2 cellular contexts compared by ENCODE assay signal in the genomic region with DNA sequence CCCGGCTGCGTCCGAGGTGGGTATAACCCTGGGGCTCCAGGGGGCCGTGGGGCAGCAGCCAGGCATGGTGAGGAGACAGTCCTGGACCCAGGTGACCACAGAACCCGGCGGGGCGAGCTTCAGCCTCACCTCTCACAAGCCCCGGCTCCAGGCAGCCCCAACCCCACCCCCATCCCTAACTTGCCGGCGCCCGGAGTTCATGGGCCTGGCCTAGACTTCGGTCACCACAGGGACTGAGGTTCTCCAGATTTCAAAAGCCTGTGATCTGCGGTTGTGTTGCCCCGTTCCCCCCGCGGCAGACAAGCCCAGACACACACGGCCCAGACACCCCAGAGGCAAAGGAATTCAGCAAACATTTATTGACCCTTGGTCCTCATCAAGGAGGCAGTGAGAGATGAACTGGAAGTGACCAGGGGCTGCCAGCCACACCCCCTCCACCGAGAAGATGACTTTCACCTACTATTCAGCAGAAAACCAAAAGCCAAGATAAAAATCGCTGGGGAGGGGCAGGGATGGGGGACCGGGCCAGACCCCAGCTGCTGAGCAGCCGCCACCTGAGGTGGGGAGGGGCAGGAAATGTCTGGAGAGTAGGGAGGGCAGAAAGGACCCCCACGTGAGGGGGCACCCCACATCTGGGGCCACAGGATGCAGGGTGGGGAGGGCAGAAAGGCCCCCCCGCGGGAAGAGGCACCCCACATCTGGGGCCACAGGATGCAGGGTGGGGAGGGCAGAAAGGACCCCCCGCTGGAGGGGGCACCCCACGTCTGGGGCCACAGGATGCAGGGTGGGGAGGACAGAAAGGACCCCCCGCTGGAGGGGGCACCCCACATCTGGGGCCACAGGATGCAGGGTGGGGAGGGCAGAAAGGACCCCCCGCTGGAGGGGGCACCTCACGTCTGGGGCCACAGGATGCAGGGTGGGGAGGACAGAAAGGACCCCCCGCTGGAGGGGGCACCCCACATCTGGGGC.
TF ChIP-seq lines count a peak whose summit lies in the region.

No MANE protein-coding gene starts in this region.

TF ChIP-seq in SK-N-SH, 30 proteins besides CTCF, POLR2A, EP300 and RAD21:
- TF ChIP-seq SMC3 (IDR thresholded peaks at IDR 0.05; ENCODE audit: low read depth, low read length) = no peak
- peak; percentile 19; the same call in 1 of the 2 replicates for TF ChIP-seq GATA2 (CRISPR knock-in tag; IDR thresholded peaks at IDR 0.05)

TF ChIP-seq in SK-N-SH treated with all-trans-retinoic acid at 6 μM for 48 hours, 23 proteins besides CTCF, POLR2A, EP300 and RAD21:
- TF ChIP-seq, protein P1, sequence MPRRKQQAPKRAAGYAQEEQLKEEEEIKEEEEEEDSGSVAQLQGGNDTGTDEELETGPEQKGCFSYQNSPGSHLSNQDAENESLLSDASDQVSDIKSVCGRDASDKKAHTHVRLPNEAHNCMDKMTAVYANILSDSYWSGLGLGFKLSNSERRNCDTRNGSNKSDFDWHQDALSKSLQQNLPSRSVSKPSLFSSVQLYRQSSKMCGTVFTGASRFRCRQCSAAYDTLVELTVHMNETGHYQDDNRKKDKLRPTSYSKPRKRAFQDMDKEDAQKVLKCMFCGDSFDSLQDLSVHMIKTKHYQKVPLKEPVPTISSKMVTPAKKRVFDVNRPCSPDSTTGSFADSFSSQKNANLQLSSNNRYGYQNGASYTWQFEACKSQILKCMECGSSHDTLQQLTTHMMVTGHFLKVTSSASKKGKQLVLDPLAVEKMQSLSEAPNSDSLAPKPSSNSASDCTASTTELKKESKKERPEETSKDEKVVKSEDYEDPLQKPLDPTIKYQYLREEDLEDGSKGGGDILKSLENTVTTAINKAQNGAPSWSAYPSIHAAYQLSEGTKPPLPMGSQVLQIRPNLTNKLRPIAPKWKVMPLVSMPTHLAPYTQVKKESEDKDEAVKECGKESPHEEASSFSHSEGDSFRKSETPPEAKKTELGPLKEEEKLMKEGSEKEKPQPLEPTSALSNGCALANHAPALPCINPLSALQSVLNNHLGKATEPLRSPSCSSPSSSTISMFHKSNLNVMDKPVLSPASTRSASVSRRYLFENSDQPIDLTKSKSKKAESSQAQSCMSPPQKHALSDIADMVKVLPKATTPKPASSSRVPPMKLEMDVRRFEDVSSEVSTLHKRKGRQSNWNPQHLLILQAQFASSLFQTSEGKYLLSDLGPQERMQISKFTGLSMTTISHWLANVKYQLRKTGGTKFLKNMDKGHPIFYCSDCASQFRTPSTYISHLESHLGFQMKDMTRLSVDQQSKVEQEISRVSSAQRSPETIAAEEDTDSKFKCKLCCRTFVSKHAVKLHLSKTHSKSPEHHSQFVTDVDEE (CRISPR knock-in tag; IDR thresholded peaks at IDR 0.05) = no peak
- no peak for TF ChIP-seq BACH2 (CRISPR knock-in tag; IDR thresholded peaks at IDR 0.05; ENCODE audit: borderline replicate concordance)
- no peak for TF ChIP-seq ZC3H10 (CRISPR knock-in tag; IDR thresholded peaks at IDR 0.05)
- TF ChIP-seq GLIS3 (CRISPR knock-in tag; IDR thresholded peaks at IDR 0.05) = no peak
- TF ChIP-seq, protein P2, sequence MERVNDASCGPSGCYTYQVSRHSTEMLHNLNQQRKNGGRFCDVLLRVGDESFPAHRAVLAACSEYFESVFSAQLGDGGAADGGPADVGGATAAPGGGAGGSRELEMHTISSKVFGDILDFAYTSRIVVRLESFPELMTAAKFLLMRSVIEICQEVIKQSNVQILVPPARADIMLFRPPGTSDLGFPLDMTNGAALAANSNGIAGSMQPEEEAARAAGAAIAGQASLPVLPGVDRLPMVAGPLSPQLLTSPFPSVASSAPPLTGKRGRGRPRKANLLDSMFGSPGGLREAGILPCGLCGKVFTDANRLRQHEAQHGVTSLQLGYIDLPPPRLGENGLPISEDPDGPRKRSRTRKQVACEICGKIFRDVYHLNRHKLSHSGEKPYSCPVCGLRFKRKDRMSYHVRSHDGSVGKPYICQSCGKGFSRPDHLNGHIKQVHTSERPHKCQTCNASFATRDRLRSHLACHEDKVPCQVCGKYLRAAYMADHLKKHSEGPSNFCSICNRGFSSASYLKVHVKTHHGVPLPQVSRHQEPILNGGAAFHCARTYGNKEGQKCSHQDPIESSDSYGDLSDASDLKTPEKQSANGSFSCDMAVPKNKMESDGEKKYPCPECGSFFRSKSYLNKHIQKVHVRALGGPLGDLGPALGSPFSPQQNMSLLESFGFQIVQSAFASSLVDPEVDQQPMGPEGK (CRISPR knock-in tag; IDR thresholded peaks at IDR 0.05; ENCODE audit: borderline replicate concordance) = no peak
- TF ChIP-seq ZNF565 (CRISPR knock-in tag; conservative IDR thresholded peaks at IDR 0.05; ENCODE audit: low read depth) = no peak
- TF ChIP-seq, protein P3, sequence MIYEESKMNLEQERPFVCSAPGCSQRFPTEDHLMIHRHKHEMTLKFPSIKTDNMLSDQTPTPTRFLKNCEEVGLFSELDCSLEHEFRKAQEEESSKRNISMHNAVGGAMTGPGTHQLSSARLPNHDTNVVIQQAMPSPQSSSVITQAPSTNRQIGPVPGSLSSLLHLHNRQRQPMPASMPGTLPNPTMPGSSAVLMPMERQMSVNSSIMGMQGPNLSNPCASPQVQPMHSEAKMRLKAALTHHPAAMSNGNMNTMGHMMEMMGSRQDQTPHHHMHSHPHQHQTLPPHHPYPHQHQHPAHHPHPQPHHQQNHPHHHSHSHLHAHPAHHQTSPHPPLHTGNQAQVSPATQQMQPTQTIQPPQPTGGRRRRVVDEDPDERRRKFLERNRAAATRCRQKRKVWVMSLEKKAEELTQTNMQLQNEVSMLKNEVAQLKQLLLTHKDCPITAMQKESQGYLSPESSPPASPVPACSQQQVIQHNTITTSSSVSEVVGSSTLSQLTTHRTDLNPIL (CRISPR knock-in tag; IDR thresholded peaks at IDR 0.05; ENCODE audit: low read depth) = no peak
- no peak for TF ChIP-seq CSDC2 (CRISPR knock-in tag; IDR thresholded peaks at IDR 0.05)
